12 cellular contexts compared by ENCODE assay signal in genomic region chr11:128480665-128481064, GRCh38.
DNase-seq lines count a peak whose midpoint lies in the region; ATAC-seq and TF ChIP-seq lines count a peak whose summit lies in the region.
"Had no signal": no experiment of that assay in that cellular context is flagged by ENCODE, and none has a peak within 500 bp of the region (broad histone marks: within the 10 kb centered on the region; RNA-seq: fewer than 3 reads in every experiment).

No MANE protein-coding gene starts in this region.

- POLR2A ChIA-PET in MCF 10A (lab: Yijun Ruan, JAX), result interaction anchor here (1.1 to 1.7 kb wide), 9 partner anchors 11 to 71 kb away, joined by 3 to 5 read pairs (median 4); no protein-coding TSS in a partner anchor

- H3K4me1 ChIP-seq in mammary epithelial cell (ENCODE audit: insufficient read depth, low read length) (peaks cover 24% of the 10 kb centered on the region), neutrophil (ENCODE audit: control insufficient read depth in 1 of 2, insufficient read depth in 1 of 2, low read depth in 1 of 2, low read length in 1 of 2) (peaks cover 38 to 39% of the 10 kb centered on the region in 2 experiments), aorta (ENCODE audit: control insufficient read depth in 1 of 2, insufficient read depth in 2 of 2, low read length in 2 of 2) (peaks cover 0 to 5% of the 10 kb centered on the region in 2 donors)

- BruUV-seq in MCF 10A (replicated peaks; lab: Mats Ljungman, UMichigan) (no TSS peak), mammary epithelial cell (replicated peaks; lab: Mats Ljungman, UMichigan) (no TSS peak)

- no peak overlapping the region for H3K4me3 Mint-ChIP-seq in MCF 10A (ENCODE audit: unreplicated experiment)
- H3K4me3 Mint-ChIP-seq: WTC11 had no signal

- no peak overlapping the region for H2AFZ ChIP-seq in mammary epithelial cell (ENCODE audit: low read depth, low read length)

- CTCF ChIA-PET in MCF 10A (lab: Yijun Ruan, JAX), result interaction anchor here (0.7 to 1.6 kb wide), 6 partner anchors 14 to 323 kb away, joined by 4 to 8 read pairs (median 4); no protein-coding TSS in a partner anchor
- CTCF ChIA-PET in mammary epithelial cell (lab: Charles Lee; ENCODE audit: low non-redundant PET), result no interaction called here

- H3K4me1 Mint-ChIP-seq in MCF 10A (ENCODE audit: insufficient read depth, unreplicated experiment), result peaks cover 39% of the 10 kb centered on the region
- H3K4me1 Mint-ChIP-seq: WTC11 had no signal

- intact Hi-C loops in MCF 10A (cut with micrococcal nuclease) (no loop called here), mammary epithelial cell (cut with micrococcal nuclease) (no loop called here), aorta (cut with DNase I) (no loop called here)

- no peaks in the 10 kb centered on the region for H3K9me3 ChIP-seq in mammary epithelial cell (replicated peaks; ENCODE audit: insufficient read depth, low read length)
- H3K9me3 ChIP-seq in neutrophil, result no peaks in the 10 kb centered on the region
- H3K9me3 ChIP-seq in aorta (ENCODE audit: control insufficient read depth, low read length), result no peaks in the 10 kb centered on the region
- H3K9me3 ChIP-seq: BE2C had no signal

- dilution Hi-C loops in mammary epithelial cell (cut with HindIII; ENCODE audit: low sequenced_read_pairs), result loop anchor here (5.0 kb wide), 2 partner anchors 53 to 97 kb away; no protein-coding TSS in a partner anchor

- H3K36me3 Mint-ChIP-seq in MCF 10A (ENCODE audit: insufficient read depth, unreplicated experiment), result peaks cover 40% of the 10 kb centered on the region

- H3K79me2 ChIP-seq in mammary epithelial cell (ENCODE audit: insufficient read depth, low read length), result peaks cover 95% of the 10 kb centered on the region

- H4K20me1 ChIP-seq in mammary epithelial cell (ENCODE audit: insufficient read depth, low read length), result no peaks in the 10 kb centered on the region

- TF ChIP-seq CTCF in MCF 10A (IDR thresholded peaks at IDR 0.05; ENCODE audit: unreplicated experiment) (no peak), mammary epithelial cell (conservative IDR thresholded peaks at IDR 0.05 in 1 of 2, IDR thresholded peaks at IDR 0.05 in 1 of 2; ENCODE audit: extremely low read depth in 1 of 2, insufficient read depth in 1 of 2, low read depth in 1 of 2, low read length in 2 of 2) (no peak), coronary artery (IDR thresholded peaks at IDR 0.05) (no peak), neutrophil (IDR thresholded peaks at IDR 0.05) (no peak)

- ATAC-seq in aorta (ENCODE audit: low FRiP score), result peak; percentile 67
- ATAC-seq in HG02759 (IDR thresholded peaks at IDR 0.05; ENCODE audit: unreplicated experiment), result no peak
- ATAC-seq: esophagus mucosa, WTC11 had no signal

- H3K9ac ChIP-seq in mammary epithelial cell (ENCODE audit: insufficient read depth, low read length), result no peak overlapping the region

- H3K27ac ChIP-seq in mammary epithelial cell (ENCODE audit: insufficient read depth, low read depth, low read length) (no peak overlapping the region), coronary artery (peak overlapping the region; percentile 52 to 82), neutrophil (peak overlapping the region; percentile 51), aorta (ENCODE audit: low read depth in 1 of 2, low read length in 2 of 2) (peak overlapping the region in 1 of 2 donors; percentile 48)

- WGBS in mammary epithelial cell (ENCODE audit: low coverage, missing lambda C conversion rate), result 79% methylated on average over 4 of the region's 4 CpGs
- WGBS in aorta, 2 donors, result 83 to 87% methylated on average over 4 of the region's 4 CpGs

- no peak overlapping the region for H3K4me3 ChIP-seq in mammary epithelial cell (replicated peaks in 1 of 3; ENCODE audit: insufficient read depth in 1 of 3, low read depth in 2 of 3, low read length in 3 of 3)
- no peak overlapping the region for H3K4me3 ChIP-seq in coronary artery
- H3K4me3 ChIP-seq in neutrophil (ENCODE audit: low read depth in 1 of 2, low read length in 1 of 2), result no peak overlapping the region
- H3K4me3 ChIP-seq in aorta (ENCODE audit: low read length in 2 of 2), result no peak overlapping the region

- H3K4me2 ChIP-seq in mammary epithelial cell (ENCODE audit: insufficient read depth, low read depth, low read length), result no peak overlapping the region

- in situ Hi-C loops in mammary epithelial cell (cut with MboI; ENCODE audit: low sequenced_read_pairs in 2 of 2), result loop anchor here in 1 of 2 donors (25.0 kb wide), 1 partner anchor 318 kb away; no protein-coding TSS in a partner anchor

- H3K36me3 ChIP-seq in mammary epithelial cell (ENCODE audit: insufficient read depth, low read length) (peaks cover 44% of the 10 kb centered on the region), neutrophil (peaks cover 67% of the 10 kb centered on the region), aorta (ENCODE audit: control insufficient read depth in 1 of 2, insufficient read depth in 2 of 2, low read length in 1 of 2) (peaks cover 3 to 9% of the 10 kb centered on the region in 2 donors)
- H3K36me3 ChIP-seq: BE2C had no signal

- no peaks in the 10 kb centered on the region for H3K9me3 Mint-ChIP-seq in MCF 10A (ENCODE audit: unreplicated experiment)
- H3K9me3 Mint-ChIP-seq: WTC11 had no signal

- H3K27me3 Mint-ChIP-seq in MCF 10A (ENCODE audit: insufficient read depth, unreplicated experiment), result no peaks in the 10 kb centered on the region

- H3K27me3 ChIP-seq in mammary epithelial cell (ENCODE audit: insufficient read depth, low read length) (no peaks in the 10 kb centered on the region), neutrophil (no peaks in the 10 kb centered on the region), aorta (ENCODE audit: control insufficient read depth in 1 of 2, insufficient read depth in 2 of 2, low read length in 1 of 2) (no peaks in the 10 kb centered on the region)
- H3K27me3 ChIP-seq: BE2C had no signal

- DNase-seq in MCF 10A (ENCODE audit: unreplicated experiment), result no peak
- no peak for DNase-seq in mammary epithelial cell
- no peak for DNase-seq in coronary artery (ENCODE audit: low spot score)
- no peak for DNase-seq in aorta
- no peak for DNase-seq in germinal center (ENCODE audit: low spot score)
- DNase-seq in T1000 (lab: John Stamatoyannopoulos, UW), result no peak
- DNase-seq: BE2C had no signal

- H3K27ac Mint-ChIP-seq in MCF 10A (ENCODE audit: low read depth, unreplicated experiment), result peak overlapping the region; percentile 54
- H3K27ac Mint-ChIP-seq: progenitor cell of endocrine pancreas had no signal
